2 cellular contexts compared by ENCODE assay signal in genomic region chrX:122245175-122245574, GRCh38.
A peak's percentile ranks its signal among the peaks of the same experiment; 100 is the strongest.
TF ChIP-seq lines count a peak whose summit lies in the region.

No MANE protein-coding gene starts in this region.

TF ChIP-seq in GM23338, 12 proteins besides CTCF, POLR2A, EP300 and RAD21 (continued from another document):
- peak; percentile 53; the same call in 1 of the 2 replicates for TF ChIP-seq POLR2AphosphoS5 (IDR thresholded peaks at IDR 0.05; ENCODE audit: low read depth)
- TF ChIP-seq EZH2phosphoT487 (IDR thresholded peaks at IDR 0.05; ENCODE audit: unreplicated experiment): no peak
- no peak for TF ChIP-seq CREB1 (CRISPR knock-in tag; IDR thresholded peaks at IDR 0.05; ENCODE audit: low read depth)

TF ChIP-seq in H1, 55 proteins besides CTCF, POLR2A, EP300 and RAD21 (continued from another document):
- TF ChIP-seq, protein P1, sequence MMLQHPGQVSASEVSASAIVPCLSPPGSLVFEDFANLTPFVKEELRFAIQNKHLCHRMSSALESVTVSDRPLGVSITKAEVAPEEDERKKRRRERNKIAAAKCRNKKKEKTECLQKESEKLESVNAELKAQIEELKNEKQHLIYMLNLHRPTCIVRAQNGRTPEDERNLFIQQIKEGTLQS (IDR thresholded peaks at IDR 0.05; ENCODE audit: insufficient read depth, low read depth, low read length): no peak
- TF ChIP-seq PHF8 (conservative IDR thresholded peaks at IDR 0.05; ENCODE audit: low read depth, low read length) (no peak), MAFK (IDR thresholded peaks at IDR 0.05; ENCODE audit: low read depth, low read length) (no peak)
- TF ChIP-seq, protein P2, sequence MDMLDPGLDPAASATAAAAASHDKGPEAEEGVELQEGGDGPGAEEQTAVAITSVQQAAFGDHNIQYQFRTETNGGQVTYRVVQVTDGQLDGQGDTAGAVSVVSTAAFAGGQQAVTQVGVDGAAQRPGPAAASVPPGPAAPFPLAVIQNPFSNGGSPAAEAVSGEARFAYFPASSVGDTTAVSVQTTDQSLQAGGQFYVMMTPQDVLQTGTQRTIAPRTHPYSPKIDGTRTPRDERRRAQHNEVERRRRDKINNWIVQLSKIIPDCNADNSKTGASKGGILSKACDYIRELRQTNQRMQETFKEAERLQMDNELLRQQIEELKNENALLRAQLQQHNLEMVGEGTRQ (IDR thresholded peaks at IDR 0.05; ENCODE audit: low read length): no peak
